10 cellular contexts compared by ENCODE assay signal in the genomic region with DNA sequence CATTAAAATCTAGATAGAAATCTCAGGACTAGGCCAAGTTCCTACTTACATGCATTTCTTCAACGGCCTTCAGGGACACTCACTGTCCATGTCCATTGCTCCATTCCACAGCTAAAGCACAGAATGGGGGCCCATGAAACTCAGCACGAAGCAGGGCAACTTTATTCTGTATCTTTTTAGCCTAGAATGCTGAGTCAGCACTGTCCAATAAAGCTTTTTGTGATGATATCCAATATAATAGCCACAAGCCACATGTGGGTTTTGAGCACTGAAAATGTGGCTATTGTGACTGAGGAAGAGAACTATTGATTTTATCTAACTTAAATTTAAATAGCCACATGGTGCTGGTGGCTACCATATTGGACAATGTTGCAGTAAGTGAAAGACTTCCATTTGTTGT. TPM values are rescaled to one million over a fixed set of nuclear protein-coding genes. Genes with fewer than 3 reads are reported as not detected.
"Had no signal": no experiment of that assay in that cellular context is flagged by ENCODE, and none has a peak within 500 bp of the region (broad histone marks: within the 10 kb centered on the region; RNA-seq: fewer than 3 reads in every experiment).

No MANE protein-coding gene starts in this region.

- H3K4me2 ChIP-seq: KMS-11 had no signal

- FAIRE-seq: H54, HTR-8/SVneo had no signal

- H2AFZ ChIP-seq: GM23248 had no signal

- H3K4me3 ChIP-seq: GM23248 had no signal

- H3K9ac ChIP-seq: GM23248, KMS-11 had no signal

- H3K27ac ChIP-seq: GM23248, KMS-11 had no signal

- DNase-seq: GM23248, GOT3, H9, HCEC 1CT, Karpas-422, KBM-7 had no signal

RNA-seq across cellular contexts. Expression of gene OTP, which starts 21.6 kb away (rescaled TPM):
- total RNA-seq: GM23248, H9, HT-29 had no signal
- polyA plus RNA-seq: GM23248 had no signal
